ENCODE assay signal across 1 cellular context in genomic region chr7:106717997-106718871, GRCh38.
A peak's percentile ranks its signal among the peaks of the same experiment; 100 is the strongest.
TF ChIP-seq lines count a peak whose summit lies in the region.

No MANE protein-coding gene starts in this region.

TF ChIP-seq in SK-N-SH, 30 proteins besides CTCF, POLR2A, EP300 and RAD21 (continued from another document):
- TF ChIP-seq YY1 (IDR thresholded peaks at IDR 0.05; ENCODE audit: low read depth) (peak; percentile 66; the same call in 1 of the 2 replicates), SMC3 (IDR thresholded peaks at IDR 0.05; ENCODE audit: low read depth, low read length) (no peak), CHD2 (IDR thresholded peaks at IDR 0.05; ENCODE audit: low read length, partially characterized antibody) (peak; percentile 37), ZBTB33 (IDR thresholded peaks at IDR 0.05; ENCODE audit: borderline replicate concordance, low read depth) (peak; percentile 87), RFX5 (IDR thresholded peaks at IDR 0.05; ENCODE audit: low read length) (no peak), TEAD4 (IDR thresholded peaks at IDR 0.05; ENCODE audit: borderline replicate concordance, insufficient read depth) (peak; percentile 100), EZH2phosphoT487 (IDR thresholded peaks at IDR 0.05; ENCODE audit: borderline replicate concordance, low read depth) (no peak), NRF1 (IDR thresholded peaks at IDR 0.05; ENCODE audit: low read depth, low read length) (no peak), USF1 (IDR thresholded peaks at IDR 0.05; ENCODE audit: borderline replicate concordance, low read depth) (peak; percentile 60), JUND (IDR thresholded peaks at IDR 0.05) (peak; percentile 100), RXRA (IDR thresholded peaks at IDR 0.05; ENCODE audit: borderline replicate concordance, low read depth) (peak; percentile 97), USF2 (IDR thresholded peaks at IDR 0.05; ENCODE audit: borderline replicate concordance, low read depth, low read length) (no peak), SIN3A (IDR thresholded peaks at IDR 0.05; ENCODE audit: borderline replicate concordance, low read depth, low read length) (peak; percentile 92), IRF3 (IDR thresholded peaks at IDR 0.05; ENCODE audit: low read depth, low read length) (no peak), NFIC (IDR thresholded peaks at IDR 0.05; ENCODE audit: borderline replicate concordance) (peak; percentile 95), TAF1 (IDR thresholded peaks at IDR 0.05; ENCODE audit: borderline replicate concordance, low read depth, low read length) (peak; percentile 67), REST (IDR thresholded peaks at IDR 0.05; ENCODE audit: low read depth, low read length) (peak; percentile 82), FOXJ3 (CRISPR knock-in tag; IDR thresholded peaks at IDR 0.05) (no peak), MEF2A (IDR thresholded peaks at IDR 0.05; ENCODE audit: borderline replicate concordance, low read depth) (peak; percentile 88), MXI1 (IDR thresholded peaks at IDR 0.05; ENCODE audit: low read depth, low read length) (no peak), POLR2AphosphoS5 (IDR thresholded peaks at IDR 0.05; ENCODE audit: low read depth, low read length) (peak; percentile 93), TCF12 (IDR thresholded peaks at IDR 0.05) (peak; percentile 99), FOSL2 (IDR thresholded peaks at IDR 0.05; ENCODE audit: borderline replicate concordance, low read depth) (peak; percentile 100)
